ENCODE assay signal across 4 cellular contexts in the genomic region with DNA sequence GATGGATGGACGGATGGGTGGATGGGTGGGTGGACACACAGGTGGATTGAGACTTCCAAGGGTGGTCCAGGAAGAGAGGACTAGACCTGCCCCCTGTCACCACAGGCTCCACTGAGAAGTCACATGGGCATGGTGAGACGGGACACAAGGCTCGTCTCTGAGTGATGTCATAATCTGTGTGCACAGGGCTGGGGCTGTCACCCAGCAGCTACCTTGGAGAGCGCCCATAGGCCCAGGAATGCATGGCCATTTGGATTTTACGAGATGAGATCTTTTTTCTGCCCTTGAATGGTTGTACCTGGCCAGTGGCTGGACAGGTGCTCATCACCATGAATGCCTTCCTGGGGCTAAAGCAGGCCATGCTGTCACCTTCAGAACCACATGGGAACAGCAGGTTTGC.
A peak's percentile ranks its signal among the peaks of the same experiment; 100 is the strongest.
TF ChIP-seq lines count a peak whose summit lies in the region.

No MANE protein-coding gene starts in this region.

TF ChIP-seq in SK-N-SH, 30 proteins besides CTCF, POLR2A, EP300 and RAD21:
- TF ChIP-seq YY1 (IDR thresholded peaks at IDR 0.05; ENCODE audit: low read depth) (no peak), MEF2A (IDR thresholded peaks at IDR 0.05; ENCODE audit: borderline replicate concordance, low read depth) (no peak)
- TF ChIP-seq, protein P1, sequence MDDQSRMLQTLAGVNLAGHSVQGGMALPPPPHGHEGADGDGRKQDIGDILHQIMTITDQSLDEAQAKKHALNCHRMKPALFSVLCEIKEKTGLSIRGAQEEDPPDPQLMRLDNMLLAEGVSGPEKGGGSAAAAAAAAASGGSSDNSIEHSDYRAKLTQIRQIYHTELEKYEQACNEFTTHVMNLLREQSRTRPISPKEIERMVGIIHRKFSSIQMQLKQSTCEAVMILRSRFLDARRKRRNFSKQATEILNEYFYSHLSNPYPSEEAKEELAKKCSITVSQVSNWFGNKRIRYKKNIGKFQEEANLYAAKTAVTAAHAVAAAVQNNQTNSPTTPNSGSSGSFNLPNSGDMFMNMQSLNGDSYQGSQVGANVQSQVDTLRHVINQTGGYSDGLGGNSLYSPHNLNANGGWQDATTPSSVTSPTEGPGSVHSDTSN (IDR thresholded peaks at IDR 0.05) = no peak
- TF ChIP-seq, protein P2, sequence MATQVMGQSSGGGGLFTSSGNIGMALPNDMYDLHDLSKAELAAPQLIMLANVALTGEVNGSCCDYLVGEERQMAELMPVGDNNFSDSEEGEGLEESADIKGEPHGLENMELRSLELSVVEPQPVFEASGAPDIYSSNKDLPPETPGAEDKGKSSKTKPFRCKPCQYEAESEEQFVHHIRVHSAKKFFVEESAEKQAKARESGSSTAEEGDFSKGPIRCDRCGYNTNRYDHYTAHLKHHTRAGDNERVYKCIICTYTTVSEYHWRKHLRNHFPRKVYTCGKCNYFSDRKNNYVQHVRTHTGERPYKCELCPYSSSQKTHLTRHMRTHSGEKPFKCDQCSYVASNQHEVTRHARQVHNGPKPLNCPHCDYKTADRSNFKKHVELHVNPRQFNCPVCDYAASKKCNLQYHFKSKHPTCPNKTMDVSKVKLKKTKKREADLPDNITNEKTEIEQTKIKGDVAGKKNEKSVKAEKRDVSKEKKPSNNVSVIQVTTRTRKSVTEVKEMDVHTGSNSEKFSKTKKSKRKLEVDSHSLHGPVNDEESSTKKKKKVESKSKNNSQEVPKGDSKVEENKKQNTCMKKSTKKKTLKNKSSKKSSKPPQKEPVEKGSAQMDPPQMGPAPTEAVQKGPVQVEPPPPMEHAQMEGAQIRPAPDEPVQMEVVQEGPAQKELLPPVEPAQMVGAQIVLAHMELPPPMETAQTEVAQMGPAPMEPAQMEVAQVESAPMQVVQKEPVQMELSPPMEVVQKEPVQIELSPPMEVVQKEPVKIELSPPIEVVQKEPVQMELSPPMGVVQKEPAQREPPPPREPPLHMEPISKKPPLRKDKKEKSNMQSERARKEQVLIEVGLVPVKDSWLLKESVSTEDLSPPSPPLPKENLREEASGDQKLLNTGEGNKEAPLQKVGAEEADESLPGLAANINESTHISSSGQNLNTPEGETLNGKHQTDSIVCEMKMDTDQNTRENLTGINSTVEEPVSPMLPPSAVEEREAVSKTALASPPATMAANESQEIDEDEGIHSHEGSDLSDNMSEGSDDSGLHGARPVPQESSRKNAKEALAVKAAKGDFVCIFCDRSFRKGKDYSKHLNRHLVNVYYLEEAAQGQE (IDR thresholded peaks at IDR 0.05; ENCODE audit: low read depth, low read length) = peak; percentile 90

TF ChIP-seq in SK-N-SH treated with all-trans-retinoic acid at 6 μM for 48 hours, 23 proteins besides CTCF, POLR2A, EP300 and RAD21:
- TF ChIP-seq OSR1 (CRISPR knock-in tag; IDR thresholded peaks at IDR 0.05) (no peak), ZNF70 (CRISPR knock-in tag; IDR thresholded peaks at IDR 0.05) (no peak), BACH2 (CRISPR knock-in tag; IDR thresholded peaks at IDR 0.05; ENCODE audit: borderline replicate concordance) (no peak), ARNTL (CRISPR knock-in tag; IDR thresholded peaks at IDR 0.05; ENCODE audit: borderline replicate concordance, low read depth) (no peak), CSDC2 (CRISPR knock-in tag; IDR thresholded peaks at IDR 0.05) (no peak), ZFP3 (CRISPR knock-in tag; IDR thresholded peaks at IDR 0.05) (no peak), ESRRG (CRISPR knock-in tag; IDR thresholded peaks at IDR 0.05) (no peak), PPARA (CRISPR knock-in tag; IDR thresholded peaks at IDR 0.05; ENCODE audit: borderline replicate concordance) (no peak), ZC3H10 (CRISPR knock-in tag; IDR thresholded peaks at IDR 0.05) (no peak), ZNF8 (CRISPR knock-in tag; IDR thresholded peaks at IDR 0.05) (no peak), TCF4 (CRISPR knock-in tag; IDR thresholded peaks at IDR 0.05; ENCODE audit: borderline replicate concordance) (no peak), RARB (CRISPR knock-in tag; IDR thresholded peaks at IDR 0.05) (no peak), PATZ1 (CRISPR knock-in tag; IDR thresholded peaks at IDR 0.05; ENCODE audit: borderline replicate concordance) (no peak), ZNF565 (CRISPR knock-in tag; conservative IDR thresholded peaks at IDR 0.05; ENCODE audit: low read depth) (no peak), SNAI2 (CRISPR knock-in tag; IDR thresholded peaks at IDR 0.05) (no peak), GLIS3 (CRISPR knock-in tag; IDR thresholded peaks at IDR 0.05) (no peak), ZFP30 (CRISPR knock-in tag; IDR thresholded peaks at IDR 0.05) (no peak)
TF ChIP-seq in SK-N-SH treated with all-trans-retinoic acid at 6 μM for 48 hours: peak in this region for 0.

TF ChIP-seq in HCT116, 20 proteins besides CTCF, POLR2A, EP300 and RAD21:
- TF ChIP-seq ZNF274 (IDR thresholded peaks at IDR 0.05; ENCODE audit: low read depth, low read length) (no peak), SIN3A (IDR thresholded peaks at IDR 0.05; ENCODE audit: low read depth) (no peak), ZFX (IDR thresholded peaks at IDR 0.05) (no peak), EZH2 (IDR thresholded peaks at IDR 0.05) (no peak), EGR1 (IDR thresholded peaks at IDR 0.05; ENCODE audit: low read depth) (no peak)
- TF ChIP-seq, protein P2 (IDR thresholded peaks at IDR 0.05; ENCODE audit: low read depth) = peak; percentile 86
- TF ChIP-seq, protein P3, sequence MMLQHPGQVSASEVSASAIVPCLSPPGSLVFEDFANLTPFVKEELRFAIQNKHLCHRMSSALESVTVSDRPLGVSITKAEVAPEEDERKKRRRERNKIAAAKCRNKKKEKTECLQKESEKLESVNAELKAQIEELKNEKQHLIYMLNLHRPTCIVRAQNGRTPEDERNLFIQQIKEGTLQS (IDR thresholded peaks at IDR 0.05) = no peak

TF ChIP-seq in GM12878, 131 proteins besides CTCF, POLR2A, EP300 and RAD21:
- TF ChIP-seq, protein P2 (IDR thresholded peaks at IDR 0.05; ENCODE audit: low read depth, low read length) = peak; percentile 77
- TF ChIP-seq ESRRA (IDR thresholded peaks at IDR 0.05; ENCODE audit: low read length) = no peak
- TF ChIP-seq, protein P4, sequence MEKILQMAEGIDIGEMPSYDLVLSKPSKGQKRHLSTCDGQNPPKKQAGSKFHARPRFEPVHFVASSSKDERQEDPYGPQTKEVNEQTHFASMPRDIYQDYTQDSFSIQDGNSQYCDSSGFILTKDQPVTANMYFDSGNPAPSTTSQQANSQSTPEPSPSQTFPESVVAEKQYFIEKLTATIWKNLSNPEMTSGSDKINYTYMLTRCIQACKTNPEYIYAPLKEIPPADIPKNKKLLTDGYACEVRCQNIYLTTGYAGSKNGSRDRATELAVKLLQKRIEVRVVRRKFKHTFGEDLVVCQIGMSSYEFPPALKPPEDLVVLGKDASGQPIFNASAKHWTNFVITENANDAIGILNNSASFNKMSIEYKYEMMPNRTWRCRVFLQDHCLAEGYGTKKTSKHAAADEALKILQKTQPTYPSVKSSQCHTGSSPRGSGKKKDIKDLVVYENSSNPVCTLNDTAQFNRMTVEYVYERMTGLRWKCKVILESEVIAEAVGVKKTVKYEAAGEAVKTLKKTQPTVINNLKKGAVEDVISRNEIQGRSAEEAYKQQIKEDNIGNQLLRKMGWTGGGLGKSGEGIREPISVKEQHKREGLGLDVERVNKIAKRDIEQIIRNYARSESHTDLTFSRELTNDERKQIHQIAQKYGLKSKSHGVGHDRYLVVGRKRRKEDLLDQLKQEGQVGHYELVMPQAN (conservative IDR thresholded peaks at IDR 0.05) = no peak
- TF ChIP-seq, protein P5, sequence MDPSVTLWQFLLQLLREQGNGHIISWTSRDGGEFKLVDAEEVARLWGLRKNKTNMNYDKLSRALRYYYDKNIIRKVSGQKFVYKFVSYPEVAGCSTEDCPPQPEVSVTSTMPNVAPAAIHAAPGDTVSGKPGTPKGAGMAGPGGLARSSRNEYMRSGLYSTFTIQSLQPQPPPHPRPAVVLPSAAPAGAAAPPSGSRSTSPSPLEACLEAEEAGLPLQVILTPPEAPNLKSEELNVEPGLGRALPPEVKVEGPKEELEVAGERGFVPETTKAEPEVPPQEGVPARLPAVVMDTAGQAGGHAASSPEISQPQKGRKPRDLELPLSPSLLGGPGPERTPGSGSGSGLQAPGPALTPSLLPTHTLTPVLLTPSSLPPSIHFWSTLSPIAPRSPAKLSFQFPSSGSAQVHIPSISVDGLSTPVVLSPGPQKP (IDR thresholded peaks at IDR 0.05; ENCODE audit: low read depth, low read length) = no peak
- TF ChIP-seq TARDBP (IDR thresholded peaks at IDR 0.05; ENCODE audit: borderline replicate concordance) = no peak
- TF ChIP-seq RCOR1 (conservative IDR thresholded peaks at IDR 0.05; ENCODE audit: low read depth, low read length) = no peak
- TF ChIP-seq YBX1 (IDR thresholded peaks at IDR 0.05) = no peak
- TF ChIP-seq IKZF2 (IDR thresholded peaks at IDR 0.05) = no peak
- TF ChIP-seq PAX5 (IDR thresholded peaks at IDR 0.05; ENCODE audit: borderline replicate concordance, low read depth, low read length) = no peak
